ENCODE assay signal across 11 cellular contexts in genomic region chr22:31626427-31627150, GRCh38. TPM values are rescaled to one million over a fixed set of nuclear protein-coding genes. Genes with fewer than 3 reads are reported as not detected.
A peak's percentile ranks its signal among the peaks of the same experiment; 100 is the strongest.
DNase-seq lines count a peak whose midpoint lies in the region; ATAC-seq, FAIRE-seq and TF ChIP-seq lines count a peak whose summit lies in the region.
"Had no signal": no experiment of that assay in that cellular context is flagged by ENCODE, and none has a peak within 500 bp of the region (broad histone marks: within the 10 kb centered on the region; RNA-seq: fewer than 3 reads in every experiment).

No MANE protein-coding gene starts in this region.

- H3K4ac ChIP-seq in mesenchymal stem cell (ENCODE audit: low read depth in 1 of 2, low read length in 2 of 2): no peak overlapping the region

- peak overlapping the region; percentile 8 to 43 for H3K18ac ChIP-seq in mesenchymal stem cell (ENCODE audit: low read depth in 1 of 2, low read length in 2 of 2)

- POLR2A ChIA-PET in K562 (lab: Yijun Ruan, JAX): interaction anchor here (0.5 to 1.6 kb wide), 3 partner anchors 9 to 21 kb away, joined by 3 to 4 read pairs (median 4); no protein-coding TSS in a partner anchor

- intact Hi-C loops in heart left ventricle (cut with DNase I) (loop anchor here in 1 of 10 donors (5.0 kb wide), 1 partner anchor 279 kb away; the partner anchor contains the start of gene PATZ1), cardiac septum (cut with DNase I) (no loop called here), K562 (cut with micrococcal nuclease) (no loop called here)

- DNase-seq in heart left ventricle: no peak
- no peak for DNase-seq in cardiac septum (ENCODE audit: low spot score)
- peak; percentile 71 to 92 (median 82) for DNase-seq in K562 (ENCODE audit: extremely low read depth in 1 of 4, low spot score in 3 of 4)
- DNase-seq in mesenchymal stem cell: no peak
- no peak for DNase-seq in upper lobe of left lung
- no peak for DNase-seq in 8988T
- no peak for DNase-seq in MV-4-11 (lab: John Stamatoyannopoulos, UW)

- H3K4me1 ChIP-seq in heart left ventricle: peaks cover 3 to 67% (median 43%) of the 10 kb centered on the region in 12 donors
- peaks cover 50 to 80% of the 10 kb centered on the region in 2 experiments for H3K4me1 ChIP-seq in K562 (replicated peaks in 1 of 2; ENCODE audit: control insufficient read depth in 2 of 2, insufficient read depth in 2 of 2, low read length in 2 of 2)
- H3K4me1 ChIP-seq in mesenchymal stem cell (ENCODE audit: control insufficient read depth, insufficient read depth, low read depth, low read length): peaks cover 73% of the 10 kb centered on the region
- H3K4me1 ChIP-seq in upper lobe of left lung: peaks cover 50 to 62% (median 54%) of the 10 kb centered on the region in 4 donors

- CTCF ChIA-PET in K562 (lab: Yijun Ruan, JAX; ENCODE audit: low intra/inter-chr PET ratio): no interaction called here

- H3K14ac ChIP-seq in mesenchymal stem cell (ENCODE audit: low read length in 2 of 2): peak overlapping the region in 1 of 2 experiments; percentile 19

- no peak for TF ChIP-seq CTCF in heart left ventricle (IDR thresholded peaks at IDR 0.05)
- TF ChIP-seq CTCF in K562 (IDR thresholded peaks at IDR 0.05 in 2 of 3, conservative IDR thresholded peaks at IDR 0.05 in 1 of 3; ENCODE audit: insufficient read depth in 2 of 3, low read depth in 1 of 3, low read length in 3 of 3): no peak
- no peak for TF ChIP-seq CTCF in upper lobe of left lung (IDR thresholded peaks at IDR 0.05)

- BruUV-seq in K562 (replicated peaks; lab: Mats Ljungman, UMichigan): no TSS peak

- peaks cover 97% of the 10 kb centered on the region for H3K79me2 ChIP-seq in K562 (ENCODE audit: control insufficient read depth, insufficient read depth, low read length)

- no peaks in the 10 kb centered on the region; the same call in 1 of the 2 replicates for H4K20me1 ChIP-seq in K562 (replicated peaks; ENCODE audit: control insufficient read depth, insufficient read depth, low read length)

- H3K23ac ChIP-seq in mesenchymal stem cell (ENCODE audit: low read length in 2 of 2): no peak overlapping the region

- no peak overlapping the region for H3K4me3 ChIP-seq in heart left ventricle
- peak overlapping the region; percentile 2; the same call in 1 of the 2 replicates for H3K4me3 ChIP-seq in K562
- peak overlapping the region in 1 of 2 experiments; percentile 41 for H3K4me3 ChIP-seq in mesenchymal stem cell (ENCODE audit: insufficient read depth in 1 of 2, low read depth in 1 of 2, low read length in 2 of 2)
- H3K4me3 ChIP-seq in upper lobe of left lung: no peak overlapping the region

- no peak for ATAC-seq in heart left ventricle
- peak; percentile 67 for ATAC-seq in K562
- ATAC-seq in upper lobe of left lung (ENCODE audit: low FRiP score in 2 of 2): no peak
- ATAC-seq in GM21528 (IDR thresholded peaks at IDR 0.05; ENCODE audit: low FRiP score, unreplicated experiment): no peak

- peak; percentile 98 for FAIRE-seq in K562 (lab: Jason Lieb, UNC)
- FAIRE-seq: D721Med, GM19239 had no signal

- H2BK5ac ChIP-seq in mesenchymal stem cell (ENCODE audit: low read depth, low read length, poor library complexity, severe bottlenecking): no peak overlapping the region

- H2AK5ac ChIP-seq in mesenchymal stem cell (ENCODE audit: low read length, severe bottlenecking): no peak overlapping the region

- H3K27ac ChIP-seq in heart left ventricle (peak overlapping the region in 7 of 12 donors; percentile 26 to 61 (median 43)), K562 (ENCODE audit: extremely low read depth, low read depth, low read length) (peak overlapping the region; percentile 67), mesenchymal stem cell (ENCODE audit: low read length, poor library complexity, severe bottlenecking) (no peak overlapping the region), upper lobe of left lung (peak overlapping the region; percentile 56 to 94 (median 73))
- H3K27ac ChIP-seq: brain microvascular endothelial cell had no signal

- H3K4me2 ChIP-seq in K562 (ENCODE audit: insufficient read depth, low read length): peak overlapping the region; percentile 84
- H3K4me2 ChIP-seq in mesenchymal stem cell (ENCODE audit: low read length, poor library complexity, severe bottlenecking): no peak overlapping the region

- in situ Hi-C loops in K562 (cut with MboI): no loop called here

- TF ChIP-seq POLR2A in heart left ventricle (IDR thresholded peaks at IDR 0.05) (no peak), K562 (conservative IDR thresholded peaks at IDR 0.05) (no peak), upper lobe of left lung (IDR thresholded peaks at IDR 0.05) (no peak)

- H4K91ac ChIP-seq in mesenchymal stem cell (ENCODE audit: low read length): no peak overlapping the region

- peaks cover 3% of the 10 kb centered on the region for H3K9me1 ChIP-seq in K562 (ENCODE audit: control insufficient read depth, insufficient read depth, low read length)

- H3K27me3 ChIP-seq in heart left ventricle (no peaks in the 10 kb centered on the region), K562 (ENCODE audit: control insufficient read depth in 2 of 2, insufficient read depth in 2 of 2, low read length in 2 of 2) (no peaks in the 10 kb centered on the region), mesenchymal stem cell (ENCODE audit: control insufficient read depth in 1 of 2, insufficient read depth in 1 of 2, low read length in 2 of 2) (no peaks in the 10 kb centered on the region), upper lobe of left lung (no peaks in the 10 kb centered on the region)
- H3K27me3 ChIP-seq: brain microvascular endothelial cell had no signal

- H2BK12ac ChIP-seq in mesenchymal stem cell (ENCODE audit: low read length in 2 of 2): no peak overlapping the region

- H2AFZ ChIP-seq in K562 (ENCODE audit: low read depth, low read length) (no peak overlapping the region), mesenchymal stem cell (ENCODE audit: low read depth, low read length) (no peak overlapping the region)

- no peak overlapping the region for H2BK15ac ChIP-seq in mesenchymal stem cell (ENCODE audit: low read depth, poor library complexity, severe bottlenecking)

- H4K8ac ChIP-seq in mesenchymal stem cell (ENCODE audit: low read length): peak overlapping the region; percentile 16

- TF ChIP-seq RAD21 in K562 (CRISPR knock-in tag; conservative IDR thresholded peaks at IDR 0.05 in 1 of 2, IDR thresholded peaks at IDR 0.05 in 1 of 2): no peak

- TF ChIP-seq EP300 in K562 (IDR thresholded peaks at IDR 0.05; ENCODE audit: low read length) (peak; percentile 90), upper lobe of left lung (IDR thresholded peaks at IDR 0.05) (no peak)

- H2BK120ac ChIP-seq in mesenchymal stem cell (ENCODE audit: low read depth, low read length): no peak overlapping the region

- H3K79me1 ChIP-seq in mesenchymal stem cell (replicated peaks; ENCODE audit: low read length, poor library complexity, severe bottlenecking): peaks cover 7% of the 10 kb centered on the region

- H3K9ac ChIP-seq in K562 (ENCODE audit: insufficient read depth in 1 of 2, low read depth in 2 of 2, low read length in 2 of 2) (peak overlapping the region; percentile 68 to 84), mesenchymal stem cell (ENCODE audit: low read length) (peak overlapping the region; percentile 58)

- H3K36me3 ChIP-seq in heart left ventricle (peaks cover 0 to 33% (median under 1%) of the 10 kb centered on the region in 9 donors), K562 (ENCODE audit: control insufficient read depth, insufficient read depth, low read length) (peaks cover 66% of the 10 kb centered on the region; the same call in 2 of the 3 replicates), mesenchymal stem cell (ENCODE audit: control insufficient read depth in 1 of 2, insufficient read depth in 2 of 2, low read depth in 1 of 2, low read length in 2 of 2) (peaks cover 35 to 76% of the 10 kb centered on the region in 2 experiments), upper lobe of left lung (peaks cover 0 to 32% (median 12%) of the 10 kb centered on the region in 4 donors)

- 75 to 85% (median 82%) methylated on average over 8 to 15 of the region's 15 CpGs for WGBS in heart left ventricle, 4 donors
- WGBS in K562 (ENCODE audit: insufficient coverage, low coverage, missing lambda C conversion rate): 37% methylated on average over 14 of the region's 15 CpGs
- 93% methylated on average over 15 of the region's 15 CpGs for WGBS in mesenchymal stem cell
- 69 to 79% methylated on average over 5 to 14 of the region's 15 CpGs for WGBS in upper lobe of left lung, 2 donors

- H3K9me3 ChIP-seq in heart left ventricle (no peaks in the 10 kb centered on the region), K562 (replicated peaks; ENCODE audit: control insufficient read depth, insufficient read depth, low read depth, low read length) (no peaks in the 10 kb centered on the region), mesenchymal stem cell (ENCODE audit: control insufficient read depth, low read length) (no peaks in the 10 kb centered on the region), upper lobe of left lung (no peaks in the 10 kb centered on the region)

TF ChIP-seq in K562, 482 proteins besides CTCF, POLR2A, EP300 and RAD21 (continues in another document):
- TF ChIP-seq ELF2 (CRISPR knock-in tag; IDR thresholded peaks at IDR 0.05): no peak
- TF ChIP-seq MYNN (IDR thresholded peaks at IDR 0.05): peak; percentile 43; the same call in 1 of the 2 replicates
- TF ChIP-seq MYNN (CRISPR knock-in tag; IDR thresholded peaks at IDR 0.05): no peak

RNA-seq across cellular contexts. Expression of gene PISD, which starts 35.4 kb away (rescaled TPM):
- 10 to 100 TPM; 13.1 to 38.1 (median 17.0) TPM for total RNA-seq in heart left ventricle
- 10 to 100 TPM; 12.3 to 17.7 TPM for polyA plus RNA-seq in heart left ventricle
- 20.2 TPM for total RNA-seq in cardiac septum
- total RNA-seq in K562 (2011; cell fraction: chromatin; rRNA removed; ENCODE audit: low replicate concordance): 37.5 and 84.0 TPM in 2 replicates
- 62.2 and 72.4 TPM in 2 replicates for total RNA-seq in K562 (2011; cell fraction: nucleolus; rRNA removed)
- total RNA-seq in K562 (2011; cell fraction: nucleoplasm; rRNA removed): 47.8 and 52.1 TPM in 2 replicates
- total RNA-seq in K562 (2014; rRNA removed): 33.3 and 47.1 TPM in 2 replicates
- total RNA-seq in K562 (2014; rRNA removed; fragmentation: Illumina TruSeq; extraction: Trizol): 20.2 and 24.5 TPM in 2 replicates
- 27.4 and 28.1 TPM in 2 replicates for total RNA-seq in K562 (2015; rRNA removed; fragmentation: Illumina TruSeq; extraction: Trizol)
- 56.8 and 63.1 TPM in 2 replicates for total RNA-seq in K562 (2021)
- polyA plus RNA-seq in K562 (2011; rRNA removed): 29.1 and 44.3 TPM in 2 replicates
- polyA plus RNA-seq in K562 (2011; cell fraction: cytosol; rRNA removed): 48.2 and 59.1 TPM in 2 replicates
- 112 and 122 TPM in 2 replicates for polyA plus RNA-seq in K562 (2011; cell fraction: nucleus; rRNA removed)
- 31.9 and 36.1 TPM in 2 replicates for polyA plus RNA-seq in K562 (2012)
- 42.6 and 48.5 TPM in 2 replicates for polyA plus RNA-seq in K562 (2014; fragmentation: Illumina TruSeq; extraction: Trizol)
- polyA plus RNA-seq in K562 (2014; fragmentation: Nextera tagmentation; extraction: Ambion mirVana): 10 to 100 TPM; 44.4 to 65.9 TPM
- 36.6 and 44.9 TPM in 2 replicates for polyA plus RNA-seq in K562 (2014; rRNA removed)
- 14.8 and 17.3 TPM in 2 replicates for polyA minus RNA-seq in K562 (2011; rRNA and poly(A)+ RNA removed)
- 17.0 and 18.8 TPM in 2 replicates for polyA minus RNA-seq in K562 (2011; cell fraction: cytosol; rRNA and poly(A)+ RNA removed)
- polyA minus RNA-seq in K562 (2011; cell fraction: nucleus; rRNA and poly(A)+ RNA removed): 22.3 and 29.7 TPM in 2 replicates
- 31.5 TPM for polyA plus RNA-seq in mesenchymal stem cell (2013, experiment 1 of 2)
- polyA plus RNA-seq in mesenchymal stem cell (2013, experiment 2 of 2): 31.2 TPM
- 10 to 100 TPM; 18.4 to 81.8 (median 53.9) TPM for total RNA-seq in upper lobe of left lung

Comparison
In these comparisons a context has a peak if more than half of its experiments do, and no peak if none do; other contexts are left out.
1. DNase-seq: peak in K562 (4 of 4); none in heart left ventricle (0 of 5), cardiac septum (single experiment), mesenchymal stem cell (single experiment), upper lobe of left lung (0 of 2), 8988T (single experiment) and MV-4-11 (single experiment).